27 cellular contexts compared by ENCODE assay signal in genomic region chr18:51861041-51861440, GRCh38.
"Had no signal": no experiment of that assay in that cellular context is flagged by ENCODE, and none has a peak within 500 bp of the region (broad histone marks: within the 10 kb centered on the region; RNA-seq: fewer than 3 reads in every experiment).

No MANE protein-coding gene starts in this region.

- DNase-seq: activated B cell treated with CpG ODN at 0.5 μM for 24 hours; activated CD4-positive, alpha-beta memory T cell treated with anti-CD3 and anti-CD28 coated beads for 36 hours; activated CD4-positive, alpha-beta T cell treated with anti-CD3 and anti-CD28 coated beads for 4 hours; activated CD4-positive, alpha-beta T cell treated with anti-CD3 and anti-CD28 coated beads, Interleukin-2, amount 10 ng/mL, durations not matched to agents 24 days and 14 days; activated CD4-positive, alpha-beta T cell treated with anti-CD3 and anti-CD28 coated beads, Interleukin-2, amount 50 U/mL, for 1 hour; activated CD4-positive, alpha-beta T cell treated with anti-CD3 and anti-CD28 coated beads, Interleukin-2, amount 50 U/mL, for 4 hours; activated CD4-positive, CD25-positive, alpha-beta regulatory T cell treated with anti-CD3 and anti-CD28 coated beads, Interleukin-2, amount 50 U/mL, for 72 hours; activated CD8-positive, alpha-beta memory T cell treated with anti-CD3 and anti-CD28 coated beads, Interleukin-2, amount 50 U/mL, for 4 hours; activated CD8-positive, alpha-beta T cell treated with anti-CD3 and anti-CD28 coated beads for 36 hours; activated effector memory CD4-positive, alpha-beta T cell treated with anti-CD3 and anti-CD28 coated beads, Interleukin-2, amount 50 U/mL, for 16 hours; activated gamma-delta T cell treated with Interleukin-2 at 50 U/mL for 16 hours; activated naive CD4-positive, alpha-beta T cell; activated naive CD4-positive, alpha-beta T cell treated with anti-CD3 and anti-CD28 coated beads for 36 hours; activated naive CD4-positive, alpha-beta T cell treated with anti-CD3 and anti-CD28 coated beads, Interleukin-2, amount 50 U/mL, for 16 hours; activated naive CD8-positive, alpha-beta T cell treated with anti-CD3 and anti-CD28 coated beads for 36 hours; activated T-cell treated with anti-CD3 and anti-CD28 coated beads for 4 hours; activated T-cell treated with anti-CD3 and anti-CD28 coated beads, Interleukin-2, amount 50 U/mL, for 1 hour; activated T-cell treated with anti-CD3 and anti-CD28 coated beads, Interleukin-2, amount 50 U/mL, for 4 hours; activated T-cell treated with anti-CD3 and anti-CD28 coated beads, Interleukin-2, amount 50 U/mL, for 72 hours; adrenal gland; amniotic stem cell; aorta; body of pancreas; brain microvascular endothelial cell; central memory CD4-positive, alpha-beta T cell; T-helper 2 cell; T-helper 9 cell had no signal
